In the genomic region with DNA sequence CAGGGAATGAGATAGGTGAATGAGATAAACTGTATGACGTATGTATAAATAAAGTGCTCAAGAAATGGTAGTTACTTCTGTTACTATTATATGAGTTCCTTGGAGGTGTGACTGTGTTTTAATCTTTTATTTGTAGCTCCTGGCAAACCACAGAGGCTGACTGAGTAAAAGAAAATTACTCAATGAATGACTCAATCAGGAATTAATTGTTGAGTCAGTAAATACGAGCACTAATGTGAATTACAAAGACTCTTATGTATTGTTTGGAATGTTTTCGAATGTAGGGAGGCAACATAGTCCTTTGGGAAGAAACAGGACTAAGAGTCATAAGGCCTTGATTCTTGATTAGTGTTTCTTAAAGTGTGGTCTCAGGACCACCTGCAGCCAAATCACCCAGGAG, we compare ENCODE assay signal across 18 cellular contexts. TPM values are rescaled to one million over a fixed set of nuclear protein-coding genes. Genes with fewer than 3 reads are reported as not detected.
DNase-seq lines count a peak whose midpoint lies in the region; ATAC-seq and TF ChIP-seq lines count a peak whose summit lies in the region.
"Had no signal": no experiment of that assay in that cellular context is flagged by ENCODE, and none has a peak within 500 bp of the region (broad histone marks: within the 10 kb centered on the region; RNA-seq: fewer than 3 reads in every experiment).

No MANE protein-coding gene starts in this region.

- no peak for TF ChIP-seq EP300 in stomach (IDR thresholded peaks at IDR 0.05)

- peak overlapping the region in 1 of 5 donors; percentile 27 for H3K27ac ChIP-seq in stomach
- H3K27ac ChIP-seq: C4-2B, right atrium auricular region had no signal

- no peak overlapping the region for H3K4me3 ChIP-seq in fibroblast of pulmonary artery (replicated peaks; ENCODE audit: low read depth, low read length)
- no peak overlapping the region for H3K4me3 ChIP-seq in retinal pigment epithelial cell (ENCODE audit: low read length)
- H3K4me3 ChIP-seq in stomach = no peak overlapping the region
- H3K4me3 ChIP-seq: right atrium auricular region had no signal

- H3K36me3 ChIP-seq in stomach = no peaks in the 10 kb centered on the region
- H3K36me3 ChIP-seq: right atrium auricular region had no signal

- intact Hi-C loops in stomach (cut with DNase I; ENCODE audit: low total_unique reads) = no loop called here

- no peak for TF ChIP-seq POLR2A in stomach (IDR thresholded peaks at IDR 0.05)

- no peaks in the 10 kb centered on the region for H3K27me3 ChIP-seq in stomach
- H3K27me3 ChIP-seq: right atrium auricular region had no signal

- peak; percentile 34 for DNase-seq in GM03348 (ENCODE audit: low spot score)
- DNase-seq in fibroblast of pulmonary artery (ENCODE audit: low read depth) = peak; percentile 88
- DNase-seq in retinal pigment epithelial cell (ENCODE audit: low read depth) = peak; percentile 91
- no peak for DNase-seq in SIG-M5 (lab: John Stamatoyannopoulos, UW)
- no peak for DNase-seq in stomach
- no peak for DNase-seq in GM19240 (ENCODE audit: insufficient read length, low spot score)
- DNase-seq: activated CD4-positive, alpha-beta T cell treated with anti-CD3 and anti-CD28 coated beads, Interleukin-2, amount 10 ng/mL, durations not matched to agents 24 days and 14 days; activated T-cell treated with anti-CD3 and anti-CD28 coated beads, Interleukin-2, amount 50 U/mL, for 72 hours; H7; MV-4-11; stimulated activated naive CD8-positive, alpha-beta T cell treated with anti-CD3 and anti-CD28 coated beads, Interleukin-15, Interleukin-2, amounts not matched to agents 100 U/mL and 50 U/mL, for 24 hours; T-helper 17 cell had no signal

- H3K9me3 ChIP-seq in stomach = no peaks in the 10 kb centered on the region
- H3K9me3 ChIP-seq: right atrium auricular region had no signal

- 28 to 54% (median 49%) methylated on average over 3 of the region's 3 CpGs for WGBS in stomach, 5 donors

- peaks cover 0 to 8% (median 0%) of the 10 kb centered on the region in 4 donors for H3K4me1 ChIP-seq in stomach

- TF ChIP-seq CTCF in fibroblast of pulmonary artery (IDR thresholded peaks at IDR 0.05; ENCODE audit: low read length, missing control alignments) (no peak), retinal pigment epithelial cell (conservative IDR thresholded peaks at IDR 0.05; ENCODE audit: low read depth, low read length) (no peak), stomach (IDR thresholded peaks at IDR 0.05) (no peak)

- ATAC-seq in SK-N-SH treated with all-trans-retinoic acid at 6 μM for 48 hours = peak; percentile 15; the same call in 1 of the 3 replicates
- no peak for ATAC-seq in GM19397 (IDR thresholded peaks at IDR 0.05; ENCODE audit: unreplicated experiment)
- ATAC-seq: activated T-cell treated with anti-CD3 and anti-CD28 coated beads, Interleukin-2, amount 50 U/mL, for 72 hours; stimulated activated naive CD8-positive, alpha-beta T cell treated with anti-CD3 and anti-CD28 coated beads, Interleukin-15, Interleukin-2, amounts not matched to agents 100 U/mL and 50 U/mL, for 24 hours; T-helper 17 cell had no signal

TF ChIP-seq in SK-N-SH treated with all-trans-retinoic acid at 6 μM for 48 hours, 23 proteins besides CTCF, POLR2A, EP300 and RAD21:
- TF ChIP-seq TCF4 (CRISPR knock-in tag; IDR thresholded peaks at IDR 0.05; ENCODE audit: borderline replicate concordance) (no peak), ZC3H10 (CRISPR knock-in tag; IDR thresholded peaks at IDR 0.05) (no peak), BACH2 (CRISPR knock-in tag; IDR thresholded peaks at IDR 0.05; ENCODE audit: borderline replicate concordance) (no peak), RARB (CRISPR knock-in tag; IDR thresholded peaks at IDR 0.05) (no peak), OSR1 (CRISPR knock-in tag; IDR thresholded peaks at IDR 0.05) (no peak), ZNF565 (CRISPR knock-in tag; conservative IDR thresholded peaks at IDR 0.05; ENCODE audit: low read depth) (no peak), ZNF70 (CRISPR knock-in tag; IDR thresholded peaks at IDR 0.05) (no peak), ZFP3 (CRISPR knock-in tag; IDR thresholded peaks at IDR 0.05) (no peak)
- TF ChIP-seq, protein P1, sequence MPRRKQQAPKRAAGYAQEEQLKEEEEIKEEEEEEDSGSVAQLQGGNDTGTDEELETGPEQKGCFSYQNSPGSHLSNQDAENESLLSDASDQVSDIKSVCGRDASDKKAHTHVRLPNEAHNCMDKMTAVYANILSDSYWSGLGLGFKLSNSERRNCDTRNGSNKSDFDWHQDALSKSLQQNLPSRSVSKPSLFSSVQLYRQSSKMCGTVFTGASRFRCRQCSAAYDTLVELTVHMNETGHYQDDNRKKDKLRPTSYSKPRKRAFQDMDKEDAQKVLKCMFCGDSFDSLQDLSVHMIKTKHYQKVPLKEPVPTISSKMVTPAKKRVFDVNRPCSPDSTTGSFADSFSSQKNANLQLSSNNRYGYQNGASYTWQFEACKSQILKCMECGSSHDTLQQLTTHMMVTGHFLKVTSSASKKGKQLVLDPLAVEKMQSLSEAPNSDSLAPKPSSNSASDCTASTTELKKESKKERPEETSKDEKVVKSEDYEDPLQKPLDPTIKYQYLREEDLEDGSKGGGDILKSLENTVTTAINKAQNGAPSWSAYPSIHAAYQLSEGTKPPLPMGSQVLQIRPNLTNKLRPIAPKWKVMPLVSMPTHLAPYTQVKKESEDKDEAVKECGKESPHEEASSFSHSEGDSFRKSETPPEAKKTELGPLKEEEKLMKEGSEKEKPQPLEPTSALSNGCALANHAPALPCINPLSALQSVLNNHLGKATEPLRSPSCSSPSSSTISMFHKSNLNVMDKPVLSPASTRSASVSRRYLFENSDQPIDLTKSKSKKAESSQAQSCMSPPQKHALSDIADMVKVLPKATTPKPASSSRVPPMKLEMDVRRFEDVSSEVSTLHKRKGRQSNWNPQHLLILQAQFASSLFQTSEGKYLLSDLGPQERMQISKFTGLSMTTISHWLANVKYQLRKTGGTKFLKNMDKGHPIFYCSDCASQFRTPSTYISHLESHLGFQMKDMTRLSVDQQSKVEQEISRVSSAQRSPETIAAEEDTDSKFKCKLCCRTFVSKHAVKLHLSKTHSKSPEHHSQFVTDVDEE (CRISPR knock-in tag; IDR thresholded peaks at IDR 0.05) = no peak

RNA-seq across cellular contexts. Expression of a gene that starts 51.1 kb away (rescaled TPM):
- 1 to 10 TPM in 1 of 5 donors, not detected in 4; 3.1 TPM for total RNA-seq in stomach
- polyA plus RNA-seq in stomach = not detected
- total RNA-seq: activated CD4-positive, alpha-beta T cell treated with anti-CD3 and anti-CD28 coated beads, Interleukin-2, amount 10 ng/mL, durations not matched to agents 24 days and 14 days; activated T-cell treated with anti-CD3 and anti-CD28 coated beads, Interleukin-2, amount 50 U/mL, for 72 hours; G401; H7; OCI-LY7; T-helper 17 cell had no signal

Comparison
In these comparisons a context has a peak if more than half of its experiments do, and no peak if none do; other contexts are left out.
1. DNase-seq: peak in GM03348 (single experiment), fibroblast of pulmonary artery (single experiment) and retinal pigment epithelial cell (single experiment); none in SIG-M5 (single experiment), stomach (single experiment) and GM19240 (single experiment).